In genomic region chr15:57560976-57561711, GRCh38 we compare ENCODE assay signal across 8 cellular contexts. TPM values are rescaled to one million over a fixed set of nuclear protein-coding genes. Genes with fewer than 3 reads are reported as not detected.
DNase-seq lines count a peak whose midpoint lies in the region; ATAC-seq, FAIRE-seq and TF ChIP-seq lines count a peak whose summit lies in the region.

No MANE protein-coding gene starts in this region.

- in situ Hi-C loops in T47D (cut with HindIII; ENCODE audit: low pct_unique_long_range_greater_than_20kb, low sequenced_read_pairs), result no loop called here

- H3K4me3 ChIP-seq in WERI-Rb-1 (ENCODE audit: low read depth, low read length) (no peak overlapping the region), keratinocyte (ENCODE audit: control insufficient read depth in 2 of 3, extremely low read depth in 1 of 3, insufficient read depth in 2 of 3, low read depth in 1 of 3, low read length in 3 of 3) (no peak overlapping the region)

- H2AFZ ChIP-seq in keratinocyte (ENCODE audit: control insufficient read depth, low read length), result no peak overlapping the region

- FAIRE-seq in keratinocyte (lab: Jason Lieb, UNC), result peak; percentile 97

- TF ChIP-seq CTCF in WERI-Rb-1 (IDR thresholded peaks at IDR 0.05; ENCODE audit: low read depth, low read length) (peak; percentile 73), keratinocyte (optimal IDR thresholded peaks at IDR 0.05 in 1 of 3, IDR thresholded peaks at IDR 0.05 in 1 of 3, conservative IDR thresholded peaks at IDR 0.05 in 1 of 3; ENCODE audit: extremely low read depth in 1 of 3, insufficient read depth in 2 of 3, low read length in 3 of 3) (peak; percentile 82 to 88 (median 84))

- peaks cover 20% of the 10 kb centered on the region for H3K4me1 ChIP-seq in keratinocyte (ENCODE audit: control insufficient read depth, extremely low read depth, insufficient read depth, low read length)

- H3K4me2 ChIP-seq in keratinocyte (ENCODE audit: control insufficient read depth, extremely low read depth, insufficient read depth, low read depth, low read length), result peak overlapping the region; percentile 22

- no peaks in the 10 kb centered on the region for H3K27me3 ChIP-seq in WERI-Rb-1 (ENCODE audit: insufficient read depth, low read depth, severe bottlenecking)
- no peaks in the 10 kb centered on the region for H3K27me3 ChIP-seq in keratinocyte (ENCODE audit: control insufficient read depth, extremely low read depth, insufficient read depth, low read length)

- H3K9me3 ChIP-seq in WERI-Rb-1 (ENCODE audit: severe bottlenecking) (peaks cover 11% of the 10 kb centered on the region), keratinocyte (ENCODE audit: control insufficient read depth, low read depth, low read length) (no peaks in the 10 kb centered on the region)

- no peaks in the 10 kb centered on the region for H3K36me3 ChIP-seq in WERI-Rb-1
- H3K36me3 ChIP-seq in keratinocyte (ENCODE audit: control insufficient read depth in 2 of 2, extremely low read depth in 1 of 2, insufficient read depth in 2 of 2, low read length in 2 of 2), result no peaks in the 10 kb centered on the region

- H3K9ac ChIP-seq in keratinocyte (ENCODE audit: control insufficient read depth, extremely low read depth, insufficient read depth, low read length), result no peak overlapping the region

- no peak overlapping the region for H3K27ac ChIP-seq in WERI-Rb-1
- H3K27ac ChIP-seq in keratinocyte (ENCODE audit: control insufficient read depth, insufficient read depth, low read length), result peak overlapping the region; percentile 55

- DNase-seq in AG08396 (ENCODE audit: low spot score), result peak; percentile 73
- DNase-seq in NCI-H2171 treated with DMSO at 0.1 percent for 48 hours (lab: John Stamatoyannopoulos, UW), result peak; percentile 63
- peak; percentile 69 for DNase-seq in WERI-Rb-1
- peak; percentile 20 to 81 for DNase-seq in T47D (ENCODE audit: low read depth in 1 of 2, low spot score in 1 of 2)
- no peak for DNase-seq in keratinocyte (ENCODE audit: low read depth, low spot score)
- DNase-seq in stimulated activated CD4-positive, alpha-beta T cell treated with anti-CD3 and anti-CD28 coated beads, Interleukin-1b, Interleukin-23, amount 100 ng/mL, for 48 hours, result peak; percentile 55

- dilution Hi-C loops in keratinocyte (cut with MboI; ENCODE audit: extremely low pct_ligation_motif_present, low sequenced_read_pairs), result no loop called here

- no peaks in the 10 kb centered on the region for H4K20me1 ChIP-seq in keratinocyte (ENCODE audit: control insufficient read depth, extremely low read depth, insufficient read depth, low read length)

- H3K79me2 ChIP-seq in keratinocyte (ENCODE audit: control insufficient read depth, insufficient read depth, low read length), result no peaks in the 10 kb centered on the region

- no peaks in the 10 kb centered on the region for H3K9me1 ChIP-seq in keratinocyte (ENCODE audit: control insufficient read depth, extremely low read depth, insufficient read depth, low read length)

- peak; percentile 77 for ATAC-seq in GM18861 (IDR thresholded peaks at IDR 0.05; ENCODE audit: unreplicated experiment)
- peak; percentile 70 for ATAC-seq in HG03064 (IDR thresholded peaks at IDR 0.05; ENCODE audit: low read depth, unreplicated experiment)

RNA-seq across cellular contexts. Expression of gene MYZAP, which starts 30.6 kb away (rescaled TPM):
- 1.1 to 1.8 TPM (median 1.3 TPM) in 3 replicates for polyA plus RNA-seq in keratinocyte
- 3.9 TPM for polyA plus RNA-seq in keratinocyte (2011; ENCODE audit: low read depth)
- polyA plus RNA-seq in keratinocyte (2011; cell fraction: cytosol; rRNA removed), result 0.86 and 1.5 TPM in 2 replicates
- polyA plus RNA-seq in keratinocyte (2011; cell fraction: nucleus; rRNA removed), result 0.96 and 1.4 TPM in 2 replicates
- polyA plus RNA-seq in keratinocyte (2012; ENCODE audit: low replicate concordance), result 0.92 and 4.7 TPM in 2 replicates
- polyA minus RNA-seq in keratinocyte, result 0.16 to 0.33 TPM (median 0.30 TPM) in 3 replicates
- not detected for polyA minus RNA-seq in keratinocyte (2011; cell fraction: cytosol; rRNA and poly(A)+ RNA removed)
- polyA minus RNA-seq in keratinocyte (2011; cell fraction: nucleus; rRNA and poly(A)+ RNA removed), result 0.63 TPM in 1 of 2 replicates, not detected in the other
